ENCODE assay signal across 25 cellular contexts in the genomic region with DNA sequence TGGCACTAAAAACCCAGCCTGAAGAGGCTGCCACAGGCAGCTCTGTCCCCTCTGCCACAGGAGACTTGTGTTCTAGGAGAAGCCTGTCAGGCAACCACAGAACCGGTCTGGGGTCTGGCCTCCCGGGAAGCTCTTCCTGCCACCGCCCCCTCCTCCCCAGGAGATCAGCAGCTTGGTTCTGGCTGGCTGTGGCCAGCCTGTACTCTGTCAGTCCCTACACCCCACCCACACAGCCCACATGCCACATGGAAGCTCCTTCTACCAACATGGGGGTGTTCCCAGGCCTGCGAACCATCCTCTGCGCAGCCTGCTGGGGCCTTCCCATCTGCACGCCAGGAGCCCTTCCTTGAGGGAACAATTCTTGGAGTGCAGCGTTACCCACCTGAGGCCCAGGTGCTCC. TPM values are rescaled to one million over a fixed set of nuclear protein-coding genes. Genes with fewer than 3 reads are reported as not detected.
"Had no signal": no experiment of that assay in that cellular context is flagged by ENCODE, and none has a peak within 500 bp of the region (broad histone marks: within the 10 kb centered on the region; RNA-seq: fewer than 3 reads in every experiment).

No MANE protein-coding gene starts in this region.

- H3K27me3 ChIP-seq: colonic mucosa, esophagus muscularis mucosa, heart left ventricle, pancreas, right atrium auricular region, testis, upper lobe of left lung had no signal

- H3K4me1 ChIP-seq: colonic mucosa, esophagus muscularis mucosa, foreskin keratinocyte, gastroesophageal sphincter, heart left ventricle, lower lobe of right lung, pancreas, prostate gland, right atrium auricular region, testis, tibial artery had no signal

- H3K36me3 ChIP-seq: colonic mucosa, esophagus muscularis mucosa, gastroesophageal sphincter, heart left ventricle, lower lobe of right lung, pancreas, prostate gland, right atrium auricular region, tibial artery, upper lobe of left lung had no signal

- DNase-seq: colonic mucosa; effector memory CD4-positive, alpha-beta T cell; foreskin keratinocyte; heart left ventricle; immature natural killer cell; left ventricle myocardium superior; lower lobe of right lung; nephron progenitor cell; occipital lobe; pancreas; stimulated activated CD4-positive, alpha-beta T cell treated with anti-CD3 and anti-CD28 coated beads, Interleukin-4, amount 100 ng/mL, for 4 hours; stimulated activated naive CD8-positive, alpha-beta T cell treated with anti-CD3 and anti-CD28 coated beads, Interleukin-15, Interleukin-2, amounts not matched to agents 100 U/mL and 50 U/mL, for 24 hours; substantia nigra; testis; tibial artery had no signal

- H3K4me3 ChIP-seq: colonic mucosa, esophagus muscularis mucosa, gastroesophageal sphincter, heart left ventricle, lower lobe of right lung, pancreas, prostate gland, right atrium auricular region, testis, tibial artery, upper lobe of left lung had no signal

- H3K27ac ChIP-seq: colonic mucosa, esophagus muscularis mucosa, foreskin keratinocyte, gastroesophageal sphincter, heart left ventricle, lower lobe of right lung, pancreas, prostate gland, right atrium auricular region, testis, tibial artery, upper lobe of left lung had no signal

- H3K9me3 ChIP-seq: colonic mucosa, esophagus muscularis mucosa, gastroesophageal sphincter, heart left ventricle, lower lobe of right lung, pancreas, prostate gland, right atrium auricular region, testis, tibial artery, upper lobe of left lung had no signal

RNA-seq across cellular contexts. Expression of a gene that starts 24.1 kb away (rescaled TPM):
- total RNA-seq: endothelial cell of umbilical vein, esophagus muscularis mucosa, fibroblast of lung, gastroesophageal sphincter, lower lobe of right lung, mesenteric fat pad, right atrium auricular region, sciatic nerve had no signal
- polyA plus RNA-seq: endothelial cell of umbilical vein; fibroblast of lung; immature natural killer cell; naive thymus-derived CD8-positive, alpha-beta T cell had no signal
